Comparison of ENCODE assay signal across 8 cellular contexts in genomic region chr10:107653832-107654287, GRCh38.
DNase-seq lines count a peak whose midpoint lies in the region; ATAC-seq and TF ChIP-seq lines count a peak whose summit lies in the region.

No MANE protein-coding gene starts in this region.

- ATAC-seq in GM21423 (IDR thresholded peaks at IDR 0.05; ENCODE audit: unreplicated experiment) (peak; percentile 72), naive B cell (ENCODE audit: low read depth in 2 of 2) (peak; percentile 48 to 77)

- no peaks in the 10 kb centered on the region for H3K27me3 ChIP-seq in Loucy (ENCODE audit: insufficient read depth, low read length, poor library complexity, severe bottlenecking)

- H3K9me3 ChIP-seq in Loucy (ENCODE audit: insufficient read depth, low read depth, low read length) = no peaks in the 10 kb centered on the region

- intact Hi-C loops in MCF 10A (cut with micrococcal nuclease) = no loop called here

- H2AFZ ChIP-seq in Loucy (ENCODE audit: low read length) = no peak overlapping the region

- no peak for TF ChIP-seq CTCF in Loucy (conservative IDR thresholded peaks at IDR 0.05; ENCODE audit: low read length)
- no peak for TF ChIP-seq CTCF in MCF 10A (IDR thresholded peaks at IDR 0.05; ENCODE audit: unreplicated experiment)

- POLR2A ChIA-PET in MCF 10A (lab: Yijun Ruan, JAX) = interaction anchor here (0.6 to 0.8 kb wide), 2 partner anchors 20 to 70 kb away, joined by 3 read pairs; no protein-coding TSS in a partner anchor

- no peak overlapping the region for H3K9ac ChIP-seq in Loucy (ENCODE audit: low read depth, low read length, poor library complexity, severe bottlenecking)

- peaks cover 6% of the 10 kb centered on the region for H3K4me1 Mint-ChIP-seq in MCF 10A (ENCODE audit: insufficient read depth, unreplicated experiment)
- peaks cover 6 to 15% (median 9%) of the 10 kb centered on the region in 3 donors for H3K4me1 Mint-ChIP-seq in naive B cell

- CTCF ChIA-PET in MCF 10A (lab: Yijun Ruan, JAX) = interaction anchor here (0.7 kb wide), 1 partner anchor 791 kb away, joined by 3 read pairs; no protein-coding TSS in a partner anchor

- no peaks in the 10 kb centered on the region for H3K27me3 Mint-ChIP-seq in MCF 10A (ENCODE audit: insufficient read depth, unreplicated experiment)
- no peaks in the 10 kb centered on the region for H3K27me3 Mint-ChIP-seq in naive B cell

- no peaks in the 10 kb centered on the region for H3K9me3 Mint-ChIP-seq in MCF 10A (ENCODE audit: unreplicated experiment)
- H3K9me3 Mint-ChIP-seq in naive B cell = peaks cover 0 to 3% (median 0%) of the 10 kb centered on the region in 7 donors

- H3K27ac Mint-ChIP-seq in MCF 10A (ENCODE audit: low read depth, unreplicated experiment) (peak overlapping the region; percentile 83), naive B cell (peak overlapping the region in 5 of 6 donors; percentile 51 to 78 (median 74))

- H3K4me3 ChIP-seq in Loucy (ENCODE audit: low read length, poor library complexity, severe bottlenecking) = peak overlapping the region; percentile 34

- no peaks in the 10 kb centered on the region for H3K36me3 ChIP-seq in Loucy (ENCODE audit: insufficient read depth, low read length)

- H3K9me2 ChIP-seq in Loucy (replicated peaks; ENCODE audit: low read depth, low read length) = no peaks in the 10 kb centered on the region

- H3K4me1 ChIP-seq in Loucy (ENCODE audit: insufficient read depth, low read length, poor library complexity, severe bottlenecking) = no peaks in the 10 kb centered on the region

- no TSS peak for BruUV-seq in MCF 10A (replicated peaks; lab: Mats Ljungman, UMichigan)

- DNase-seq in DMS 273 (lab: John Stamatoyannopoulos, UW; ENCODE audit: unreplicated experiment) (peak; percentile 92), MCF 10A (ENCODE audit: unreplicated experiment) (peak; percentile 68), naive B cell (peak; percentile 11), NCI-H1048 (lab: John Stamatoyannopoulos, UW) (no peak), NCI-H226 (no peak)
- no peak for DNase-seq in activated CD4-positive, alpha-beta T cell treated with anti-CD3 and anti-CD28 coated beads, Interleukin-2, amount 50 U/mL, for 48 hours

- H3F3A ChIP-seq in Loucy (ENCODE audit: low read depth) = no peaks in the 10 kb centered on the region

- H3K4me3 Mint-ChIP-seq in MCF 10A (ENCODE audit: unreplicated experiment) (peak overlapping the region; percentile 71), naive B cell (peak overlapping the region; percentile 2 to 83 (median 67))

- H3K79me2 ChIP-seq in Loucy (ENCODE audit: insufficient read depth, low read length) = no peaks in the 10 kb centered on the region

- no peaks in the 10 kb centered on the region for H4K20me1 ChIP-seq in Loucy (ENCODE audit: insufficient read depth, low read length, poor library complexity, severe bottlenecking)

- H3K4me2 ChIP-seq in Loucy (ENCODE audit: low read depth, low read length, poor library complexity, severe bottlenecking) = no peak overlapping the region

- H3K36me3 Mint-ChIP-seq in MCF 10A (ENCODE audit: insufficient read depth, unreplicated experiment) (no peaks in the 10 kb centered on the region), naive B cell (no peaks in the 10 kb centered on the region)

Comparison
In these comparisons a context has a peak if more than half of its experiments do, and no peak if none do; other contexts are left out.
1. DNase-seq: peak in DMS 273 (single experiment), MCF 10A (single experiment) and naive B cell (single experiment); none in activated CD4-positive, alpha-beta T cell treated with anti-CD3 and anti-CD28 coated beads, Interleukin-2, amount 50 U/mL, for 48 hours (0 of 2), NCI-H1048 (single experiment) and NCI-H226 (single experiment).